ENCODE assay signal across 20 cellular contexts in genomic region chr7:30880941-30881340, GRCh38. TPM values are rescaled to one million over a fixed set of nuclear protein-coding genes. Genes with fewer than 3 reads are reported as not detected.
DNase-seq lines count a peak whose midpoint lies in the region; ATAC-seq and TF ChIP-seq lines count a peak whose summit lies in the region.
"Had no signal": no experiment of that assay in that cellular context is flagged by ENCODE, and none has a peak within 500 bp of the region (broad histone marks: within the 10 kb centered on the region; RNA-seq: fewer than 3 reads in every experiment).

No MANE protein-coding gene starts in this region.

- no peaks in the 10 kb centered on the region for H3K27me3 ChIP-seq in WERI-Rb-1 (ENCODE audit: insufficient read depth, low read depth, severe bottlenecking)
- no peaks in the 10 kb centered on the region for H3K27me3 ChIP-seq in endodermal cell (ENCODE audit: control insufficient read depth, insufficient read depth, low read length, poor library complexity, severe bottlenecking)
- no peaks in the 10 kb centered on the region for H3K27me3 ChIP-seq in smooth muscle cell (ENCODE audit: low read depth)
- H3K27me3 ChIP-seq: Peyer's patch had no signal

- no peaks in the 10 kb centered on the region for H3F3A ChIP-seq in smooth muscle cell (ENCODE audit: low read depth)

- H4K20me1 ChIP-seq in smooth muscle cell (ENCODE audit: low read depth): no peaks in the 10 kb centered on the region

- no peak for ATAC-seq in GM19035 (IDR thresholded peaks at IDR 0.05; ENCODE audit: unreplicated experiment)
- no peak for ATAC-seq in GM21367 (IDR thresholded peaks at IDR 0.05; ENCODE audit: unreplicated experiment)
- ATAC-seq in HG03460 (IDR thresholded peaks at IDR 0.05; ENCODE audit: unreplicated experiment): no peak
- ATAC-seq: HCT116 had no signal

- peak overlapping the region; percentile 31 for H3K27ac Mint-ChIP-seq in endodermal cell

- no peak overlapping the region for H3K4me3 Mint-ChIP-seq in endodermal cell

- no peaks in the 10 kb centered on the region for H3K27me3 Mint-ChIP-seq in endodermal cell (ENCODE audit: insufficient read depth)

- TF ChIP-seq CTCF in WERI-Rb-1 (IDR thresholded peaks at IDR 0.05; ENCODE audit: low read depth, low read length): no peak
- TF ChIP-seq CTCF in endodermal cell (conservative IDR thresholded peaks at IDR 0.05): no peak
- TF ChIP-seq CTCF in smooth muscle cell (IDR thresholded peaks at IDR 0.05; ENCODE audit: borderline replicate concordance, insufficient read depth, poor library complexity, severe bottlenecking): no peak

- no peak overlapping the region for H3K27ac ChIP-seq in WERI-Rb-1
- no peak overlapping the region for H3K27ac ChIP-seq in endodermal cell (ENCODE audit: low read depth, low read length)
- H3K27ac ChIP-seq in mesodermal cell (ENCODE audit: low read depth, low read length, severe bottlenecking): peak overlapping the region; percentile 76
- H3K27ac ChIP-seq in smooth muscle cell (ENCODE audit: low read depth): peak overlapping the region; percentile 63
- H3K27ac ChIP-seq: GM23248, Peyer's patch had no signal

- DNase-seq in WERI-Rb-1: peak; percentile 35
- DNase-seq in endodermal cell: peak; percentile 65
- DNase-seq in smooth muscle cell (lab: John Stamatoyannopoulos, UW; ENCODE audit: unreplicated experiment): no peak
- DNase-seq: ACHN; COR-L47; GDM1; MM.1S; NCI-H1092 treated with DMSO at 0.1 percent for 48 hours; NCI-H146; NCI-H2029 treated with DMSO at 0.1 percent for 48 hours; NCI-H2171; NCI-H69; NK-92 treated with Interleukin-12 subunit alpha and Interleukin-12 subunit beta, amount 100 ng/mL, for 24 hours; Peyer's patch had no signal

- no peaks in the 10 kb centered on the region for H3K79me2 ChIP-seq in smooth muscle cell (ENCODE audit: low read depth)

- H3K9ac ChIP-seq in endodermal cell (ENCODE audit: extremely low read depth, low read length, poor library complexity, severe bottlenecking) (no peak overlapping the region), smooth muscle cell (ENCODE audit: low read depth) (no peak overlapping the region)
- H3K9ac ChIP-seq: GM23248 had no signal

- no peaks in the 10 kb centered on the region for H3K9me3 Mint-ChIP-seq in endodermal cell

- peaks cover 31% of the 10 kb centered on the region for H3K4me1 Mint-ChIP-seq in endodermal cell

- no peaks in the 10 kb centered on the region for H3K9me3 ChIP-seq in WERI-Rb-1 (ENCODE audit: severe bottlenecking)
- no peaks in the 10 kb centered on the region for H3K9me3 ChIP-seq in endodermal cell (ENCODE audit: control insufficient read depth, low read length)
- H3K9me3 ChIP-seq in mesodermal cell (ENCODE audit: control insufficient read depth, low read length): no peaks in the 10 kb centered on the region
- H3K9me3 ChIP-seq in smooth muscle cell (replicated peaks; ENCODE audit: low read depth): no peaks in the 10 kb centered on the region
- H3K9me3 ChIP-seq: Peyer's patch had no signal

- no peaks in the 10 kb centered on the region for H3K36me3 Mint-ChIP-seq in endodermal cell (ENCODE audit: low read depth)

- H3K4me2 ChIP-seq in smooth muscle cell: peak overlapping the region; percentile 77

- H3K36me3 ChIP-seq in WERI-Rb-1 (no peaks in the 10 kb centered on the region), endodermal cell (ENCODE audit: control insufficient read depth, insufficient read depth, low read length) (no peaks in the 10 kb centered on the region), mesodermal cell (ENCODE audit: control insufficient read depth, insufficient read depth, low read length) (no peaks in the 10 kb centered on the region), smooth muscle cell (ENCODE audit: low read depth) (no peaks in the 10 kb centered on the region)
- H3K36me3 ChIP-seq: Peyer's patch had no signal

- 40 to 56% methylated on average over 4 of the region's 4 CpGs for WGBS in endodermal cell (ENCODE audit: insufficient coverage in 1 of 2, insufficient read length in 1 of 2), 2 experiments
- WGBS in mesodermal cell (ENCODE audit: insufficient coverage in 2 of 2), 2 experiments: 60 to 67% methylated on average over 2 to 4 of the region's 4 CpGs
- 25% methylated on average over 4 of the region's 4 CpGs for WGBS in smooth muscle cell (ENCODE audit: low lambda C conversion rate)

- H3K4me3 ChIP-seq in WERI-Rb-1 (ENCODE audit: low read depth, low read length): no peak overlapping the region
- no peak overlapping the region for H3K4me3 ChIP-seq in endodermal cell (ENCODE audit: low read length)
- no peak overlapping the region for H3K4me3 ChIP-seq in mesodermal cell (ENCODE audit: extremely low read depth, insufficient read depth, low read length, poor library complexity, severe bottlenecking)
- no peak overlapping the region for H3K4me3 ChIP-seq in smooth muscle cell
- H3K4me3 ChIP-seq: GM23248, Peyer's patch had no signal

- H3K4me1 ChIP-seq in endodermal cell (ENCODE audit: control insufficient read depth, insufficient read depth, low read length) (peaks cover 11% of the 10 kb centered on the region), mesodermal cell (ENCODE audit: control insufficient read depth, insufficient read depth, low read length, poor library complexity, severe bottlenecking) (peaks cover 33% of the 10 kb centered on the region), smooth muscle cell (ENCODE audit: low read depth) (peaks cover 30% of the 10 kb centered on the region)
- H3K4me1 ChIP-seq: Peyer's patch had no signal

- no peak overlapping the region for H2AFZ ChIP-seq in smooth muscle cell (ENCODE audit: low read depth)
- H2AFZ ChIP-seq: GM23248 had no signal

RNA-seq across cellular contexts. Expression of gene AQP1, which starts 30.7 kb away (rescaled TPM):
- total RNA-seq in endodermal cell: under 1 TPM; 0.26 to 0.91 TPM
- polyA plus RNA-seq in endodermal cell (2013, experiment 1 of 2): 1.3 TPM
- polyA plus RNA-seq in endodermal cell (2013, experiment 2 of 2): 1.3 TPM
- 18.6 TPM for polyA plus RNA-seq in mesodermal cell (2013, experiment 1 of 2)
- polyA plus RNA-seq in mesodermal cell (2013, experiment 2 of 2): 27.3 TPM
- total RNA-seq in smooth muscle cell: 2,330 and 2,442 TPM in 2 replicates
- polyA plus RNA-seq in smooth muscle cell: 2,039 and 2,747 TPM in 2 replicates

Comparison
In these comparisons a context has a peak if more than half of its experiments do, and no peak if none do; other contexts are left out.
1. H3K27ac ChIP-seq: peak in mesodermal cell (single experiment) and smooth muscle cell (single experiment); none in WERI-Rb-1 (single experiment) and endodermal cell (single experiment).
2. RNA of gene AQP1, which starts 30.7 kb away (total RNA-seq): 2,330 to 2,442 TPM in smooth muscle cell; 0.26 to 0.91 TPM in endodermal cell; every median in the first group is over 1,000 times any median in the second.